Comparison of ENCODE assay signal across 9 cellular contexts in genomic region chr17:73429440-73430164, GRCh38.
DNase-seq lines count a peak whose midpoint lies in the region; ATAC-seq and TF ChIP-seq lines count a peak whose summit lies in the region.
"Had no signal": no experiment of that assay in that cellular context is flagged by ENCODE, and none has a peak within 500 bp of the region (broad histone marks: within the 10 kb centered on the region; RNA-seq: fewer than 3 reads in every experiment).

No MANE protein-coding gene starts in this region.

- H3K4me3 ChIP-seq in MM.1S (ENCODE audit: low read length): no peak overlapping the region

- no peaks in the 10 kb centered on the region for H3F3A ChIP-seq in MM.1S (ENCODE audit: insufficient read depth, low read length)

- no peaks in the 10 kb centered on the region for H3K79me2 ChIP-seq in MM.1S (ENCODE audit: low read length)

- H4K20me1 ChIP-seq in MM.1S (ENCODE audit: insufficient read depth, low read length): no peaks in the 10 kb centered on the region

- peaks cover 73% of the 10 kb centered on the region for H3K27me3 ChIP-seq in MM.1S (replicated peaks; ENCODE audit: insufficient read depth, low read length)

- no peak overlapping the region for H3K9ac ChIP-seq in MM.1S (ENCODE audit: low read length)

- H3K9me3 Mint-ChIP-seq in activated T-helper 17 cell treated with anti-CD3 and anti-CD28 coated beads, Interleukin-2, amount 50 U/mL, for 72 hours: no peaks in the 10 kb centered on the region
- H3K9me3 Mint-ChIP-seq: T-helper 1 cell treated with Interleukin-12 subunit alpha and Interleukin-12 subunit beta and Interleukin-4 antibody, amounts not matched to agents 30 μg/mL and 1 μg/mL, for 36 hours had no signal

- no peak overlapping the region for H3K4me3 Mint-ChIP-seq in activated T-helper 17 cell treated with anti-CD3 and anti-CD28 coated beads, Interleukin-2, amount 50 U/mL, for 72 hours
- H3K4me3 Mint-ChIP-seq: T-helper 1 cell treated with Interleukin-12 subunit alpha and Interleukin-12 subunit beta and Interleukin-4 antibody, amounts not matched to agents 30 μg/mL and 1 μg/mL, for 36 hours had no signal

- H2AFZ ChIP-seq in MM.1S (ENCODE audit: low read length): peak overlapping the region; percentile 34; the same call in 1 of the 2 replicates

- DNase-seq in COLO829 (ENCODE audit: low spot score) (peak; percentile 76), MM.1S (peak; percentile 75), RPMI7951 (ENCODE audit: low read depth) (peak; percentile 59), fibroblast of the conjunctiva (ENCODE audit: low read depth) (peak; percentile 49), non-pigmented ciliary epithelial cell (ENCODE audit: low read depth) (peak; percentile 26), substantia nigra (lab: John Stamatoyannopoulos, UW) (peak in 48 of 49 donors; percentile 2 to 86 (median 67))

- no peak overlapping the region for H3K27ac ChIP-seq in MM.1S (ENCODE audit: low read length)
- H3K27ac ChIP-seq in substantia nigra (ENCODE audit: low read depth, low read length, poor library complexity, severe bottlenecking): no peak overlapping the region

- no peak overlapping the region for H3K27ac Mint-ChIP-seq in activated T-helper 17 cell treated with anti-CD3 and anti-CD28 coated beads, Interleukin-2, amount 50 U/mL, for 72 hours
- H3K27ac Mint-ChIP-seq: T-helper 1 cell treated with Interleukin-12 subunit alpha and Interleukin-12 subunit beta and Interleukin-4 antibody, amounts not matched to agents 30 μg/mL and 1 μg/mL, for 36 hours had no signal

- peak; percentile 94 for TF ChIP-seq CTCF in MM.1S (IDR thresholded peaks at IDR 0.05; ENCODE audit: low read length)

- H3K9me2 ChIP-seq in MM.1S (replicated peaks; ENCODE audit: insufficient read depth, low read length): no peaks in the 10 kb centered on the region

- H3K36me3 ChIP-seq in MM.1S (replicated peaks; ENCODE audit: insufficient read depth, low read length): no peaks in the 10 kb centered on the region

- no peaks in the 10 kb centered on the region for H3K4me1 ChIP-seq in MM.1S (ENCODE audit: low read length)

- no peaks in the 10 kb centered on the region for H3K36me3 Mint-ChIP-seq in activated T-helper 17 cell treated with anti-CD3 and anti-CD28 coated beads, Interleukin-2, amount 50 U/mL, for 72 hours (ENCODE audit: low read depth)

- peak; percentile 83 for ATAC-seq in GM21619 (IDR thresholded peaks at IDR 0.05; ENCODE audit: unreplicated experiment)
- peak; percentile 94 for ATAC-seq in activated T-helper 17 cell treated with anti-CD3 and anti-CD28 coated beads, Interleukin-2, amount 50 U/mL, for 72 hours (replicated peaks)

- H3K4me2 ChIP-seq in MM.1S (ENCODE audit: low read depth, low read length): no peak overlapping the region

- no peaks in the 10 kb centered on the region for H3K27me3 Mint-ChIP-seq in activated T-helper 17 cell treated with anti-CD3 and anti-CD28 coated beads, Interleukin-2, amount 50 U/mL, for 72 hours

- H3K4me1 Mint-ChIP-seq in activated T-helper 17 cell treated with anti-CD3 and anti-CD28 coated beads, Interleukin-2, amount 50 U/mL, for 72 hours: no peaks in the 10 kb centered on the region

- H3K9me3 ChIP-seq in MM.1S (replicated peaks; ENCODE audit: insufficient read depth, low read length): no peaks in the 10 kb centered on the region

Comparison
In these comparisons a context has a peak if more than half of its experiments do, and no peak if none do; other contexts are left out.
1. DNase-seq: peak in every context shown above with its lines; median percentile 76 in COLO829; 75 in MM.1S; 67 in substantia nigra; 59 in RPMI7951; 49 in fibroblast of the conjunctiva; 26 in non-pigmented ciliary epithelial cell.